ENCODE assay signal across 30 cellular contexts in the genomic region with DNA sequence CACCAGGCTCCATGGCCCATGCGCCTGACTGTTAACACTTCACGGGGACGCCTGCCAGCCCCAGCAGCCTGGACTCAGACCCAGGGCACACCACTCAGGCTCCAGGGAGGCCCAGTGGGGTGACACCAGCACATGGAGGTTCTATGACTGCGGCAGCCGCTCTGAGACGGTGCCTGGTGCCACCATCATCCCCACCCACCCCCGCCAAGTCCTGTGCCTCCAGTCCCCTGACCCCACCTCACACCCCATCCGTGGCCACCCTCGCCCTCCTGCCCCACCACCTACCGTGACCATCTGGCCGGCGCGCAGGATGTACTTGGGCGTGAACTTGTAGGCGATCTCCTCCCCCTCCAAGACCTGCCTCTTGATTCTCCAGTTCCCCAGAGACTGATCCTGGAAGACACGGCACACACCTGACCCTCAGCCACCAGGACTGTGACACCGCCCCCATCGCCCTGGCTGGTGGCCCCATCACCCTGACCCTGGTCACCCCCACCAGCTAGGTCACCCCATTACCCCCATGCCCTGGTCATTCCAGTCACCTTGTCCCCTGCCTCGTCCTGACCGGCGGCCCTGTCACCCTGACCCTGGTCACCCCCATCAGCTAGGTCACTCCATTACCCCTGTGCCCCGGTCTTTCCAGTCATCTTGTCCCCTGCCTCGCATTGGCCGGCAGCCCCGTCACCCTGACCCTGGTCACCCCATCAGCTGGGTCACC.
"Had no signal": no experiment of that assay in that cellular context is flagged by ENCODE, and none has a peak within 500 bp of the region (broad histone marks: within the 10 kb centered on the region; RNA-seq: fewer than 3 reads in every experiment).

No MANE protein-coding gene starts in this region.

- H3K27me3 Mint-ChIP-seq: activated B cell treated with CpG ODN at 0.5 μM for 24 hours; activated CD4-positive, alpha-beta memory T cell treated with anti-CD3 and anti-CD28 coated beads, Interleukin-2, amount 10 ng/mL, durations not matched to agents 7 days and 5 days; activated CD8-positive, alpha-beta memory T cell treated with anti-CD3 and anti-CD28 coated beads, Interleukin-2, amount 10 ng/mL, durations not matched to agents 7 days and 5 days had no signal

- H3K27ac Mint-ChIP-seq: activated B cell treated with CpG ODN at 0.5 μM for 24 hours; activated CD4-positive, alpha-beta memory T cell treated with anti-CD3 and anti-CD28 coated beads, Interleukin-2, amount 10 ng/mL, durations not matched to agents 7 days and 5 days; activated CD8-positive, alpha-beta memory T cell treated with anti-CD3 and anti-CD28 coated beads, Interleukin-2, amount 10 ng/mL, durations not matched to agents 7 days and 5 days; activated naive CD4-positive, alpha-beta T cell treated with anti-CD3 and anti-CD28 coated beads, Interleukin-2, amount 10 ng/mL, durations not matched to agents 7 days and 5 days; brain had no signal

- H3K4me3 Mint-ChIP-seq: activated B cell treated with CpG ODN at 0.5 μM for 24 hours; activated CD4-positive, alpha-beta memory T cell treated with anti-CD3 and anti-CD28 coated beads, Interleukin-2, amount 10 ng/mL, durations not matched to agents 7 days and 5 days; activated CD8-positive, alpha-beta memory T cell treated with anti-CD3 and anti-CD28 coated beads, Interleukin-2, amount 10 ng/mL, durations not matched to agents 7 days and 5 days; activated naive CD4-positive, alpha-beta T cell treated with anti-CD3 and anti-CD28 coated beads, Interleukin-2, amount 10 ng/mL, durations not matched to agents 7 days and 5 days; brain had no signal

- ATAC-seq: activated CD8-positive, alpha-beta memory T cell treated with anti-CD3 and anti-CD28 coated beads, Interleukin-2, amount 10 ng/mL, durations not matched to agents 7 days and 5 days; Panc1 had no signal

- DNase-seq: activated B cell treated with CpG ODN at 0.5 μM for 24 hours; activated CD4-positive, alpha-beta memory T cell treated with anti-CD3 and anti-CD28 coated beads, Interleukin-2, amount 10 ng/mL, durations not matched to agents 7 days and 5 days; activated CD4-positive, alpha-beta T cell treated with anti-CD3 and anti-CD28 coated beads for 4 hours; activated CD4-positive, alpha-beta T cell treated with anti-CD3 and anti-CD28 coated beads, Interleukin-2, amount 50 U/mL, for 1 hour; activated CD4-positive, CD25-positive, alpha-beta regulatory T cell treated with anti-CD3 and anti-CD28 coated beads, Interleukin-2, amount 50 U/mL, for 72 hours; activated CD8-positive, alpha-beta memory T cell treated with anti-CD3 and anti-CD28 coated beads for 24 hours; activated CD8-positive, alpha-beta memory T cell treated with anti-CD3 and anti-CD28 coated beads, Interleukin-2, amount 10 ng/mL, durations not matched to agents 7 days and 5 days; activated CD8-positive, alpha-beta memory T cell treated with anti-CD3 and anti-CD28 coated beads, Interleukin-2, amount 50 U/mL, for 48 hours; activated effector memory CD4-positive, alpha-beta T cell treated with Interleukin-2 at 50 U/mL for 16 hours; activated naive CD4-positive, alpha-beta T cell treated with anti-CD3 and anti-CD28 coated beads, Interleukin-2, amount 10 ng/mL, durations not matched to agents 7 days and 5 days; activated T-cell treated with anti-CD3 and anti-CD28 coated beads, Interleukin-2, amount 50 U/mL, for 48 hours; anterior cingulate cortex; caudate nucleus; Kasumi-1; KG1; MG63; NCI-H1048; NCI-H1105 treated with DMSO at 0.1 percent for 48 hours; NCI-H1436; NCI-H1694; NCI-H1930; NCI-H2081 treated with DMSO at 0.1 percent for 48 hours; NCI-H345; NCI-H524 treated with DMSO at 0.1 percent for 48 hours; SW 1271; T-helper 1 cell; T-helper 2 cell; T-helper 9 cell had no signal

- H3K9me3 Mint-ChIP-seq: activated B cell treated with CpG ODN at 0.5 μM for 24 hours; activated CD4-positive, alpha-beta memory T cell treated with anti-CD3 and anti-CD28 coated beads, Interleukin-2, amount 10 ng/mL, durations not matched to agents 7 days and 5 days; activated naive CD4-positive, alpha-beta T cell treated with anti-CD3 and anti-CD28 coated beads, Interleukin-2, amount 10 ng/mL, durations not matched to agents 7 days and 5 days had no signal
